9 cellular contexts compared by ENCODE assay signal in genomic region chr17:50560931-50561750, GRCh38. TPM values are rescaled to one million over a fixed set of nuclear protein-coding genes. Genes with fewer than 3 reads are reported as not detected.
DNase-seq lines count a peak whose midpoint lies in the region; ATAC-seq, FAIRE-seq and TF ChIP-seq lines count a peak whose summit lies in the region.
"Had no signal": no experiment of that assay in that cellular context is flagged by ENCODE, and none has a peak within 500 bp of the region (broad histone marks: within the 10 kb centered on the region; RNA-seq: fewer than 3 reads in every experiment).

No MANE protein-coding gene starts in this region.

- peaks cover 0 to 64% (median 48%) of the 10 kb centered on the region in 11 experiments; a peak in 18 of 22 replicates for H4K20me1 ChIP-seq in BLaER1 treated with 17β-estradiol and CSF1 and Interleukin-3, amounts not matched to agents 10 nM and 100 nM
- H4K20me1 ChIP-seq in astrocyte (ENCODE audit: insufficient read depth, low read length) = peaks cover 8% of the 10 kb centered on the region

- DNase-seq in astrocyte (ENCODE audit: low read depth) = no peak
- DNase-seq in naive thymus-derived CD4-positive, alpha-beta T cell = peak in 4 of 9 donors; percentile 19 to 33 (median 29)
- DNase-seq in AG20443 (ENCODE audit: low spot score) = no peak
- no peak for DNase-seq in HK-2 (ENCODE audit: unreplicated experiment)

- no peaks in the 10 kb centered on the region for H3K79me2 ChIP-seq in astrocyte (ENCODE audit: insufficient read depth, low read length)

- CTCF ChIA-PET in naive thymus-derived CD4-positive, alpha-beta T cell (lab: Charles Lee) = no interaction called here

- no peaks in the 10 kb centered on the region for H3K36me3 ChIP-seq in BLaER1 treated with 17β-estradiol and CSF1 and Interleukin-3, amounts not matched to agents 10 nM and 100 nM
- no peaks in the 10 kb centered on the region for H3K36me3 ChIP-seq in astrocyte (ENCODE audit: insufficient read depth, low read length)
- H3K36me3 ChIP-seq in naive thymus-derived CD4-positive, alpha-beta T cell (ENCODE audit: control insufficient read depth in 2 of 3, insufficient read depth in 3 of 3, low read length in 3 of 3) = no peaks in the 10 kb centered on the region

- peak overlapping the region; percentile 44 to 71 (median 59) for H3K4me3 ChIP-seq in BLaER1 treated with 17β-estradiol and CSF1 and Interleukin-3, amounts not matched to agents 10 nM and 100 nM
- H3K4me3 ChIP-seq in astrocyte (ENCODE audit: insufficient read depth, low read depth, low read length) = no peak overlapping the region
- peak overlapping the region; percentile 73 for H3K4me3 ChIP-seq in naive thymus-derived CD4-positive, alpha-beta T cell (ENCODE audit: low read length)

- intact Hi-C loops in naive thymus-derived CD4-positive, alpha-beta T cell (cut with micrococcal nuclease) = loop anchor here (1.0 to 5.0 kb wide), 4 partner anchors 14 to 146 kb away; partner anchors contain the start of genes ANKRD40 (in 2 of the 2), RSAD1 (in 2 of the 2) and SPATA20 (in 2 of the 2)

- no peak for FAIRE-seq in astrocyte (lab: Jason Lieb, UNC)
- FAIRE-seq: islet of Langerhans had no signal

- TF ChIP-seq CTCF in astrocyte (IDR thresholded peaks at IDR 0.05; ENCODE audit: insufficient read depth, low read depth, low read length) = no peak

- peak overlapping the region in 10 of 11 experiments; percentile 42 to 70 (median 57); a peak in 15 of 22 replicates for H3K9ac ChIP-seq in BLaER1 treated with 17β-estradiol and CSF1 and Interleukin-3, amounts not matched to agents 10 nM and 100 nM
- H3K9ac ChIP-seq in astrocyte (ENCODE audit: low read length) = no peak overlapping the region

- no peak overlapping the region for H3K27ac Mint-ChIP-seq in astrocyte (ENCODE audit: unreplicated experiment)
- H3K27ac Mint-ChIP-seq in naive thymus-derived CD4-positive, alpha-beta T cell = no peak overlapping the region

- H3K4me3 Mint-ChIP-seq in astrocyte (ENCODE audit: unreplicated experiment) = no peak overlapping the region
- H3K4me3 Mint-ChIP-seq in naive thymus-derived CD4-positive, alpha-beta T cell = peak overlapping the region in 7 of 10 donors; percentile 13 to 87 (median 63)

- H3K4me1 ChIP-seq in BLaER1 treated with 17β-estradiol and CSF1 and Interleukin-3, amounts not matched to agents 10 nM and 100 nM = peaks cover 21 to 35% (median 28%) of the 10 kb centered on the region in 10 experiments
- peaks cover 20% of the 10 kb centered on the region for H3K4me1 ChIP-seq in astrocyte (ENCODE audit: insufficient read depth, low read length)
- peaks cover 20 to 23% of the 10 kb centered on the region in 2 donors for H3K4me1 ChIP-seq in naive thymus-derived CD4-positive, alpha-beta T cell (ENCODE audit: control insufficient read depth in 2 of 2, insufficient read depth in 2 of 2, low read length in 2 of 2)

- H3K27me3 Mint-ChIP-seq in astrocyte (ENCODE audit: low read depth, unreplicated experiment) = peaks cover 48% of the 10 kb centered on the region
- H3K27me3 Mint-ChIP-seq in naive thymus-derived CD4-positive, alpha-beta T cell = peaks cover 45 to 79% (median 54%) of the 10 kb centered on the region in 5 donors

- H3K4me1 Mint-ChIP-seq in astrocyte (ENCODE audit: low read depth, unreplicated experiment) = peaks cover 9% of the 10 kb centered on the region
- H3K4me1 Mint-ChIP-seq in naive thymus-derived CD4-positive, alpha-beta T cell = peaks cover 15 to 41% (median 24%) of the 10 kb centered on the region in 7 donors

- H3K27me3 ChIP-seq in BLaER1 treated with 17β-estradiol and CSF1 and Interleukin-3, amounts not matched to agents 10 nM and 100 nM = peaks cover 91 to 100% (median 99%) of the 10 kb centered on the region in 11 experiments
- peaks cover 63% of the 10 kb centered on the region for H3K27me3 ChIP-seq in astrocyte (ENCODE audit: insufficient read depth, low read length)
- H3K27me3 ChIP-seq in naive thymus-derived CD4-positive, alpha-beta T cell (ENCODE audit: control insufficient read depth in 2 of 2, insufficient read depth in 2 of 2, low read length in 2 of 2) = peaks cover 19 to 27% of the 10 kb centered on the region in 2 donors

- peak overlapping the region; percentile 94 to 99 (median 98) for H3K4me2 ChIP-seq in BLaER1 treated with 17β-estradiol and CSF1 and Interleukin-3, amounts not matched to agents 10 nM and 100 nM
- peak overlapping the region; percentile 86 for H3K4me2 ChIP-seq in astrocyte (ENCODE audit: low read length)

- POLR2A ChIA-PET in naive thymus-derived CD4-positive, alpha-beta T cell (lab: Charles Lee) = interaction anchor here (0.7 to 2.0 kb wide), 2 partner anchors 14 to 20 kb away, joined by 3 to 9 read pairs; no protein-coding TSS in a partner anchor

- H3K36me3 Mint-ChIP-seq in astrocyte (ENCODE audit: low read depth, unreplicated experiment) = peaks cover 5% of the 10 kb centered on the region
- no peaks in the 10 kb centered on the region for H3K36me3 Mint-ChIP-seq in naive thymus-derived CD4-positive, alpha-beta T cell

- no peak overlapping the region for H3K27ac ChIP-seq in BLaER1 treated with 17β-estradiol and CSF1 and Interleukin-3, amounts not matched to agents 10 nM and 100 nM
- no peak overlapping the region for H3K27ac ChIP-seq in astrocyte (ENCODE audit: low read depth, low read length)
- no peak overlapping the region for H3K27ac ChIP-seq in naive thymus-derived CD4-positive, alpha-beta T cell (ENCODE audit: low read depth, low read length)

- no peaks in the 10 kb centered on the region for H3K9me3 Mint-ChIP-seq in astrocyte (ENCODE audit: unreplicated experiment)
- no peaks in the 10 kb centered on the region for H3K9me3 Mint-ChIP-seq in naive thymus-derived CD4-positive, alpha-beta T cell

- ATAC-seq in GM21717 (IDR thresholded peaks at IDR 0.05; ENCODE audit: unreplicated experiment) (peak; percentile 19), HG03280 (IDR thresholded peaks at IDR 0.05; ENCODE audit: unreplicated experiment) (no peak), GM21723 (IDR thresholded peaks at IDR 0.05; ENCODE audit: unreplicated experiment) (no peak)
- ATAC-seq in naive thymus-derived CD4-positive, alpha-beta T cell = peak; percentile 8

- peaks cover 0 to 9% (median 0%) of the 10 kb centered on the region in 11 experiments; a peak in 4 of 22 replicates for H3K9me3 ChIP-seq in BLaER1 treated with 17β-estradiol and CSF1 and Interleukin-3, amounts not matched to agents 10 nM and 100 nM (replicated peaks in 1 of 11)
- H3K9me3 ChIP-seq in astrocyte (ENCODE audit: insufficient read depth, low read depth, low read length) = no peaks in the 10 kb centered on the region
- no peaks in the 10 kb centered on the region for H3K9me3 ChIP-seq in naive thymus-derived CD4-positive, alpha-beta T cell (ENCODE audit: control insufficient read depth in 2 of 3, low read length in 3 of 3)

- H2AFZ ChIP-seq in astrocyte (ENCODE audit: low read depth, low read length) = no peak overlapping the region

RNA-seq across cellular contexts. Expression of gene CACNA1G, which starts 0.6 kb away (rescaled TPM):
- 0.27 and 0.36 TPM in 2 replicates for total RNA-seq in astrocyte
- not detected for total RNA-seq in naive thymus-derived CD4-positive, alpha-beta T cell
- polyA plus RNA-seq in naive thymus-derived CD4-positive, alpha-beta T cell = not detected

RNA-seq across cellular contexts. Expression of gene SPATA20, which starts 14.2 kb away (rescaled TPM):
- total RNA-seq in astrocyte = 32.0 and 35.9 TPM in 2 replicates
- 10 to 100 TPM; 14.3 to 19.4 (median 16.4) TPM for total RNA-seq in naive thymus-derived CD4-positive, alpha-beta T cell
- 1 to 10 TPM; 3.7 to 5.6 TPM for polyA plus RNA-seq in naive thymus-derived CD4-positive, alpha-beta T cell

RNA-seq across cellular contexts. Expression of gene EPN3, which starts 28.6 kb away (rescaled TPM):
- 0.24 and 1.7 TPM in 2 replicates for total RNA-seq in astrocyte
- not detected for total RNA-seq in naive thymus-derived CD4-positive, alpha-beta T cell
- not detected for polyA plus RNA-seq in naive thymus-derived CD4-positive, alpha-beta T cell

RNA-seq across cellular contexts. Expression of gene MYCBPAP, which starts 52.9 kb away (rescaled TPM):
- total RNA-seq in astrocyte = 0.99 and 1.4 TPM in 2 replicates
- total RNA-seq in naive thymus-derived CD4-positive, alpha-beta T cell = 1 to 10 TPM in 4 of 5 experiments, under 1 TPM in 1; 0.90 to 9.0 (median 8.6) TPM
- polyA plus RNA-seq in naive thymus-derived CD4-positive, alpha-beta T cell = under 1 TPM in 1 of 2 donors, not detected in 1; 0.59 TPM

Comparison
In these comparisons a context has a peak if more than half of its experiments do, and no peak if none do; other contexts are left out.
1. ATAC-seq: peak in GM21717 (single experiment) and naive thymus-derived CD4-positive, alpha-beta T cell (single experiment); none in HG03280 (single experiment) and GM21723 (single experiment).